ENCODE assay signal across 1 cellular context in the genomic region with DNA sequence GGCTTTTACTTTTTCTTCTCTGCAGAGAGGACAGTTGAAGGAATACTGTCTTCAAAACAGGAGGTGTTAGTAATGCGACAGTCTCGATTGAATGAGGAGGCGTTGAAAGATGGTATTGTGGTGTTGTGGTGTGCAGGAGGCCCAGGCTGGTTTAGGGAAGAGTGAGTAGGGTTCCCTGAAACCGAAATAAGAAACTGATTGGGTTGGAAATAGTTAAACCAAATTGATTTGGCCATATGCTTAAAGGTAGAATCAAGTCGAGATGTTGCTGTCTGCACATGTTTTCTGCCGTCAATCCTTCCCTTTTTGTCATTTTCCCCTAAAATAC.
TF ChIP-seq lines count a peak whose summit lies in the region.

No MANE protein-coding gene starts in this region.

TF ChIP-seq in GM23338, 12 proteins besides CTCF, POLR2A, EP300 and RAD21 (continued from another document):
- TF ChIP-seq, protein P1, sequence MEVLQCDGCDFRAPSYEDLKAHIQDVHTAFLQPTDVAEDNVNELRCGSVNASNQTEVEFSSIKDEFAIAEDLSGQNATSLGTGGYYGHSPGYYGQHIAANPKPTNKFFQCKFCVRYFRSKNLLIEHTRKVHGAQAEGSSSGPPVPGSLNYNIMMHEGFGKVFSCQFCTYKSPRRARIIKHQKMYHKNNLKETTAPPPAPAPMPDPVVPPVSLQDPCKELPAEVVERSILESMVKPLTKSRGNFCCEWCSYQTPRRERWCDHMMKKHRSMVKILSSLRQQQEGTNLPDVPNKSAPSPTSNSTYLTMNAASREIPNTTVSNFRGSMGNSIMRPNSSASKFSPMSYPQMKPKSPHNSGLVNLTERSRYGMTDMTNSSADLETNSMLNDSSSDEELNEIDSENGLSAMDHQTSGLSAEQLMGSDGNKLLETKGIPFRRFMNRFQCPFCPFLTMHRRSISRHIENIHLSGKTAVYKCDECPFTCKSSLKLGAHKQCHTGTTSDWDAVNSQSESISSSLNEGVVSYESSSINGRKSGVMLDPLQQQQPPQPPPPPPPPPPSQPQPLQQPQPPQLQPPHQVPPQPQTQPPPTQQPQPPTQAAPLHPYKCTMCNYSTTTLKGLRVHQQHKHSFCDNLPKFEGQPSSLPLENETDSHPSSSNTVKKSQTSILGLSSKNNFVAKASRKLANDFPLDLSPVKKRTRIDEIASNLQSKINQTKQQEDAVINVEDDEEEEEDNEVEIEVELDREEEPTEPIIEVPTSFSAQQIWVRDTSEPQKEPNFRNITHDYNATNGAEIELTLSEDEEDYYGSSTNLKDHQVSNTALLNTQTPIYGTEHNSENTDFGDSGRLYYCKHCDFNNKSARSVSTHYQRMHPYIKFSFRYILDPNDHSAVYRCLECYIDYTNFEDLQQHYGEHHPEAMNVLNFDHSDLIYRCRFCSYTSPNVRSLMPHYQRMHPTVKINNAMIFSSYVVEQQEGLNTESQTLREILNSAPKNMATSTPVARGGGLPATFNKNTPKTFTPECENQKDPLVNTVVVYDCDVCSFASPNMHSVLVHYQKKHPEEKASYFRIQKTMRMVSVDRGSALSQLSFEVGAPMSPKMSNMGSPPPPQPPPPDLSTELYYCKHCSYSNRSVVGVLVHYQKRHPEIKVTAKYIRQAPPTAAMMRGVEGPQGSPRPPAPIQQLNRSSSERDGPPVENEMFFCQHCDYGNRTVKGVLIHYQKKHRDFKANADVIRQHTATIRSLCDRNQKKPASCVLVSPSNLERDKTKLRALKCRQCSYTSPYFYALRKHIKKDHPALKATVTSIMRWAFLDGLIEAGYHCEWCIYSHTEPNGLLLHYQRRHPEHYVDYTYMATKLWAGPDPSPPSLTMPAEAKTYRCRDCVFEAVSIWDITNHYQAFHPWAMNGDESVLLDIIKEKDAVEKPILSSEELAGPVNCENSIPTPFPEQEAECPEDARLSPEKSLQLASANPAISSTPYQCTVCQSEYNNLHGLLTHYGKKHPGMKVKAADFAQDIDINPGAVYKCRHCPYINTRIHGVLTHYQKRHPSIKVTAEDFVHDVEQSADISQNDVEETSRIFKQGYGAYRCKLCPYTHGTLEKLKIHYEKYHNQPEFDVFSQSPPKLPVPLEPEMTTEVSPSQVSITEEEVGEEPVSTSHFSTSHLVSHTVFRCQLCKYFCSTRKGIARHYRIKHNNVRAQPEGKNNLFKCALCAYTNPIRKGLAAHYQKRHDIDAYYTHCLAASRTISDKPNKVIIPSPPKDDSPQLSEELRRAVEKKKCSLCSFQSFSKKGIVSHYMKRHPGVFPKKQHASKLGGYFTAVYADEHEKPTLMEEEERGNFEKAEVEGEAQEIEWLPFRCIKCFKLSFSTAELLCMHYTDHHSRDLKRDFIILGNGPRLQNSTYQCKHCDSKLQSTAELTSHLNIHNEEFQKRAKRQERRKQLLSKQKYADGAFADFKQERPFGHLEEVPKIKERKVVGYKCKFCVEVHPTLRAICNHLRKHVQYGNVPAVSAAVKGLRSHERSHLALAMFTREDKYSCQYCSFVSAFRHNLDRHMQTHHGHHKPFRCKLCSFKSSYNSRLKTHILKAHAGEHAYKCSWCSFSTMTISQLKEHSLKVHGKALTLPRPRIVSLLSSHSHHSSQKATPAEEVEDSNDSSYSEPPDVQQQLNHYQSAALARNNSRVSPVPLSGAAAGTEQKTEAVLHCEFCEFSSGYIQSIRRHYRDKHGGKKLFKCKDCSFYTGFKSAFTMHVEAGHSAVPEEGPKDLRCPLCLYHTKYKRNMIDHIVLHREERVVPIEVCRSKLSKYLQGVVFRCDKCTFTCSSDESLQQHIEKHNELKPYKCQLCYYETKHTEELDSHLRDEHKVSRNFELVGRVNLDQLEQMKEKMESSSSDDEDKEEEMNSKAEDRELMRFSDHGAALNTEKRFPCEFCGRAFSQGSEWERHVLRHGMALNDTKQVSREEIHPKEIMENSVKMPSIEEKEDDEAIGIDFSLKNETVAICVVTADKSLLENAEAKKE (CRISPR knock-in tag; IDR thresholded peaks at IDR 0.05), result no peak
- TF ChIP-seq STAT1 (IDR thresholded peaks at IDR 0.05; ENCODE audit: unreplicated experiment), result no peak
- no peak for TF ChIP-seq JUNB (IDR thresholded peaks at IDR 0.05; ENCODE audit: unreplicated experiment)
- TF ChIP-seq POLR2AphosphoS5 (IDR thresholded peaks at IDR 0.05; ENCODE audit: low read depth), result no peak
- TF ChIP-seq NANOG (IDR thresholded peaks at IDR 0.05; ENCODE audit: borderline replicate concordance), result no peak
- TF ChIP-seq, protein P2, sequence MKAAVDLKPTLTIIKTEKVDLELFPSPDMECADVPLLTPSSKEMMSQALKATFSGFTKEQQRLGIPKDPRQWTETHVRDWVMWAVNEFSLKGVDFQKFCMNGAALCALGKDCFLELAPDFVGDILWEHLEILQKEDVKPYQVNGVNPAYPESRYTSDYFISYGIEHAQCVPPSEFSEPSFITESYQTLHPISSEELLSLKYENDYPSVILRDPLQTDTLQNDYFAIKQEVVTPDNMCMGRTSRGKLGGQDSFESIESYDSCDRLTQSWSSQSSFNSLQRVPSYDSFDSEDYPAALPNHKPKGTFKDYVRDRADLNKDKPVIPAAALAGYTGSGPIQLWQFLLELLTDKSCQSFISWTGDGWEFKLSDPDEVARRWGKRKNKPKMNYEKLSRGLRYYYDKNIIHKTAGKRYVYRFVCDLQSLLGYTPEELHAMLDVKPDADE (IDR thresholded peaks at IDR 0.05), result no peak
- TF ChIP-seq EZH2 (IDR thresholded peaks at IDR 0.05; ENCODE audit: low read depth, unreplicated experiment), result no peak
- no peak for TF ChIP-seq EZH2phosphoT487 (IDR thresholded peaks at IDR 0.05; ENCODE audit: unreplicated experiment)
